Comparison of ENCODE assay signal across 8 cellular contexts in the genomic region with DNA sequence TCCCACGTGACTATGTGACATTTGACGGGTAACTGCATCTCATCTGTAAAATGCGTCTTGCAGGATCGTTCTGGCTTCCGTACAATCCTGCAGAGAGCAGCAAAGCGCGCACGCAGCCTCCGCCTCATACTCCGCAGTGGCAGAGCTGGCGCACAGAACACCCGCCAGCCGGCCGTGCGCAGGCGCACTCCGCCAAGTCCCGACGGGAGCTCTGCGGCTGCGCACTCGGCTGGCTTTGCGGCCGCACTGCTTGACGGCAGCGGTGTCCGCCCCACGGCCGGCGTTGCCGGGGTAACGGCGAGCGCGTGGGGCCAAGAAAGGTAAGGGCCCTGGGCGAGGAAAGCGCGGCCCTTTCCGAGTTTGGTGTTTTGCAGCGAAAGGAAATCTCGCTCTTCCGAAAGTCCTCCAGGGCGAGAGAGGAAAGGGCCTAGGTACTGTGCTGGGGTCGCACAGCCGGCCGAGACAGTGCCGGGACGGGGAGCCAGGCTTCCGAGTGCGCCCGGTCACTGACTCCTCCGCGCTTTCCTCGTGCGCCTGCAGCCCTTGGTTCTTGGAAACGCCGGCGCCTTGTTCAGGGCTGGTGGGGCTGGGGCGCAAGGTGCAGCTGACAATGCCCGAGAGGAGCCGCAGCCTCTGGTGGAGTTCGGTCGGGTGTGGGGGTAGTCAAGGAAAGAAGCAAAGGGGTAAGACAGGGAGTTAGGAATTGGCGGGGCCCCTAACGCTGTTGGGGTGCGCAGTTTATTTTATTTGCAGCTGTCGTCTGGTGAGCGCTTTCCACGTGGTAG. TPM values are rescaled to one million over a fixed set of nuclear protein-coding genes. Genes with fewer than 3 reads are reported as not detected.
DNase-seq lines count a peak whose midpoint lies in the region; ATAC-seq, FAIRE-seq and TF ChIP-seq lines count a peak whose summit lies in the region.

TSEN2 (plus strand) TSS at position 283 of the 785 bp plus-strand sequence. CDS start 5,321 bp downstream, outside the sequence.

- H3K79me1 ChIP-seq in H1 (ENCODE audit: low read depth, low read length) (peaks cover 12% of the 10 kb centered on the region; the same call in 1 of the 2 replicates), mesendoderm (ENCODE audit: low read length) (peaks cover 8% of the 10 kb centered on the region)

- H3K9ac ChIP-seq in H1 (replicated peaks in 1 of 4; ENCODE audit: extremely low read depth in 1 of 4, low read depth in 3 of 4, low read length in 3 of 4) (peak within 1 kb of the TSS; percentile 76 to 90 (median 85)), mesendoderm (ENCODE audit: low read length) (peak within 1 kb of the TSS; percentile 90)

- no peak for TF ChIP-seq EP300 in H1 (IDR thresholded peaks at IDR 0.05; ENCODE audit: borderline replicate concordance in 1 of 2, low read depth in 2 of 2, low read length in 2 of 2)

- ATAC-seq in GM21390 (IDR thresholded peaks at IDR 0.05; ENCODE audit: unreplicated experiment) = peak; percentile 91

- WGBS in H1 (ENCODE audit: extremely low coverage in 1 of 2, insufficient coverage in 1 of 2, insufficient read length in 1 of 2, insufficient replicate concordance in 2 of 2, low coverage in 1 of 2, low lambda C conversion rate in 2 of 2, missing lambda C conversion rate in 1 of 2), 2 experiments = 2% methylated on average over 68 of the region's 69 CpGs; no CpG with 5 or more reads in 1 of the 2 experiments
- WGBS in mesendoderm (ENCODE audit: extremely low coverage, insufficient coverage, low lambda C conversion rate) = no CpG with 5 or more reads among the region's 69 CpGs

- peak in 1 of 3 experiments; percentile 14; a peak in 1 of 4 replicates for TF ChIP-seq CTCF in H1 (IDR thresholded peaks at IDR 0.05; ENCODE audit: control extremely low read depth in 1 of 3, insufficient read depth in 1 of 3, low read depth in 1 of 3, low read length in 3 of 3)

- peaks cover 2 to 8% (median 5%) of the 10 kb centered on the region in 4 experiments for H3K4me1 ChIP-seq in H1 (replicated peaks in 1 of 4; ENCODE audit: control insufficient read depth in 3 of 4, insufficient read depth in 4 of 4, low read length in 3 of 4)
- no peaks in the 10 kb centered on the region for H3K4me1 ChIP-seq in mesendoderm (ENCODE audit: control insufficient read depth, low read depth, low read length)

- H3K9me3 ChIP-seq in H1 (ENCODE audit: insufficient read depth in 2 of 2, low read depth in 1 of 2, low read length in 1 of 2) = no peaks in the 10 kb centered on the region

- peak; percentile 87 to 88; a peak in 2 of 3 replicates for TF ChIP-seq POLR2A in H1 (IDR thresholded peaks at IDR 0.05; ENCODE audit: control extremely low read depth in 1 of 2, low read depth in 2 of 2, low read length in 2 of 2)

- no peak within 1 kb of the TSS for H2AK5ac ChIP-seq in H1 (ENCODE audit: low read depth, low read length)
- H2AK5ac ChIP-seq in mesendoderm (ENCODE audit: low read length) = no peak within 1 kb of the TSS

- no peak for FAIRE-seq in H1 (lab: Jason Lieb, UNC)

- peaks cover 0 to 1% of the 10 kb centered on the region in 2 experiments for H4K20me1 ChIP-seq in H1 (replicated peaks in 1 of 2; ENCODE audit: control insufficient read depth in 1 of 2, insufficient read depth in 2 of 2, low read length in 2 of 2)

- no peak within 1 kb of the TSS for H3K14ac ChIP-seq in H1 (ENCODE audit: insufficient read length)

- H4K5ac ChIP-seq in H1 (ENCODE audit: insufficient read length, low read depth, low read length) (peak within 1 kb of the TSS; percentile 76), mesendoderm (ENCODE audit: low read length) (peak within 1 kb of the TSS; percentile 62)

- peak within 1 kb of the TSS; percentile 14 for H4K91ac ChIP-seq in H1 (replicated peaks; ENCODE audit: insufficient read length, low read length)

- H3K4ac ChIP-seq in H1 (replicated peaks; ENCODE audit: insufficient read length, low read depth, low read length) (peak within 1 kb of the TSS; percentile 16), mesendoderm (ENCODE audit: low read depth, low read length) (peak within 1 kb of the TSS; percentile 64)

- H3K27me3 ChIP-seq in H1 (replicated peaks in 1 of 4; ENCODE audit: control insufficient read depth in 3 of 4, extremely low read depth in 1 of 4, insufficient read depth in 3 of 4, low read length in 3 of 4) (no peaks in the 10 kb centered on the region), mesendoderm (ENCODE audit: insufficient read depth, low read length, poor library complexity) (no peaks in the 10 kb centered on the region)

- CTCF ChIA-PET in H1 (lab: Charles Lee; ENCODE audit: partially characterized antibody) = interaction anchor here (0.6 to 4.2 kb wide), 7 partner anchors 11 to 349 kb away, joined by 3 to 23 read pairs (median 7); no protein-coding TSS in a partner anchor

- H2BK5ac ChIP-seq in H1 (ENCODE audit: low read depth, low read length) (peak within 1 kb of the TSS; percentile 41; the same call in 1 of the 2 replicates), mesendoderm (ENCODE audit: low read length) (no peak within 1 kb of the TSS)

- POLR2A ChIA-PET in H1 (lab: Charles Lee; ENCODE audit: partially characterized antibody) = interaction anchor here (0.6 to 2.2 kb wide), 15 partner anchors 10 to 326 kb away, joined by 3 to 18 read pairs (median 4); partner anchors contain the start of gene RAF1

- no peak within 1 kb of the TSS for H3K23ac ChIP-seq in H1 (ENCODE audit: insufficient read length)
- H3K23ac ChIP-seq in mesendoderm (ENCODE audit: low read length) = no peak within 1 kb of the TSS

- peak within 1 kb of the TSS; percentile 93 for H4K8ac ChIP-seq in H1 (ENCODE audit: extremely low read depth, insufficient read depth, low read length)
- no peak within 1 kb of the TSS for H4K8ac ChIP-seq in mesendoderm (ENCODE audit: low read depth, low read length)

- H3K56ac ChIP-seq in H1 (replicated peaks; ENCODE audit: insufficient read length, low read depth, low read length) (peak within 1 kb of the TSS; percentile 27), mesendoderm (ENCODE audit: low read length) (peak within 1 kb of the TSS; percentile 97)

- H3K4me3 ChIP-seq in H1 (ENCODE audit: extremely low read depth in 1 of 4, insufficient read depth in 2 of 4, low read depth in 3 of 4, low read length in 4 of 4) = peak within 1 kb of the TSS; percentile 68 to 86 (median 83)
- peak within 1 kb of the TSS; percentile 78 for H3K4me3 ChIP-seq in mesendoderm (ENCODE audit: low read length)

- H2AFZ ChIP-seq in H1 (ENCODE audit: low read length) = peak within 1 kb of the TSS; percentile 93

- H3K23me2 ChIP-seq in H1 (ENCODE audit: low read depth, low read length) = peaks cover 8% of the 10 kb centered on the region; the same call in 1 of the 2 replicates

- H2BK20ac ChIP-seq in H1 (ENCODE audit: low read length) = no peak within 1 kb of the TSS

- H2BK12ac ChIP-seq in H1 (ENCODE audit: low read depth, low read length) = no peak within 1 kb of the TSS; the same call in 1 of the 2 replicates

- H3K79me2 ChIP-seq in H1 (ENCODE audit: control insufficient read depth in 1 of 2, insufficient read depth in 2 of 2, low read length in 2 of 2) (peaks cover 0 to 37% of the 10 kb centered on the region in 2 experiments; a peak in 2 of 4 replicates), mesendoderm (ENCODE audit: control insufficient read depth, insufficient read depth, low read length) (peaks cover 12% of the 10 kb centered on the region)

- 0 out of 4 replicates have a peak, but pooled peaks of 1 of the 2 experiments have one; percentile 6 for TF ChIP-seq RAD21 in H1 (IDR thresholded peaks at IDR 0.05 in 1 of 2, conservative IDR thresholded peaks at IDR 0.05 in 1 of 2; ENCODE audit: low read depth in 2 of 2, low read length in 2 of 2)

- H3K18ac ChIP-seq in H1 (ENCODE audit: extremely low read depth, low read length) (peak within 1 kb of the TSS; percentile 86; the same call in 1 of the 2 replicates), mesendoderm (ENCODE audit: low read length) (no peak within 1 kb of the TSS)

- H3K36me3 ChIP-seq in H1 (ENCODE audit: control insufficient read depth in 2 of 4, insufficient read depth in 4 of 4, low read length in 3 of 4) (peaks cover 0 to 6% (median 0%) of the 10 kb centered on the region in 4 experiments; a peak in 1 of 8 replicates), mesendoderm (ENCODE audit: control insufficient read depth, insufficient read depth, low read length) (no peaks in the 10 kb centered on the region)

- H2BK15ac ChIP-seq in H1 (ENCODE audit: low read length) = no peak within 1 kb of the TSS
- H2BK15ac ChIP-seq in mesendoderm (replicated peaks; ENCODE audit: low read depth) = no peak within 1 kb of the TSS

- H2BK120ac ChIP-seq in H1 (replicated peaks; ENCODE audit: low read depth, low read length) (no peak within 1 kb of the TSS), mesendoderm (ENCODE audit: low read depth, low read length) (no peak within 1 kb of the TSS)

- H3K27ac ChIP-seq in H1 (ENCODE audit: low read depth, low read length) = peak within 1 kb of the TSS; percentile 75
- H3K27ac ChIP-seq in mesendoderm (ENCODE audit: low read depth, low read length) = peak within 1 kb of the TSS; percentile 14

- H3K4me2 ChIP-seq in H1 (ENCODE audit: insufficient read depth in 1 of 2, low read depth in 2 of 2, low read length in 2 of 2) = peak within 1 kb of the TSS; percentile 83 to 87
- peak within 1 kb of the TSS; percentile 96 for H3K4me2 ChIP-seq in mesendoderm (ENCODE audit: low read length)

- DNase-seq in D341Med (ENCODE audit: low spot score) = peak; percentile 99
- DNase-seq in HUDEP-2 (lab: John Stamatoyannopoulos, UW; ENCODE audit: unreplicated experiment in 76 of 76) = peak in 75 of 76 experiments; percentile 39 to 95 (median 87)
- peak; percentile 91 for DNase-seq in NOMO-1 treated with dmso at 0.1 percent for 144 hours (lab: John Stamatoyannopoulos, UW; ENCODE audit: unreplicated experiment)
- peak; percentile 88 to 95 (median 90) for DNase-seq in activated CD8-positive, alpha-beta memory T cell treated with anti-CD3 and anti-CD28 coated beads for 48 hours (ENCODE audit: low read depth in 2 of 3, low spot score in 2 of 3)
- peak; percentile 89 to 98 for DNase-seq in H1 (ENCODE audit: low read depth in 1 of 2, low spot score in 2 of 2)
- DNase-seq in mesendoderm = peak; percentile 95
- DNase-seq in stimulated activated CD8-positive, alpha-beta memory T cell treated with anti-CD3 and anti-CD28 coated beads, Interleukin-12 subunit alpha, Interleukin-12 subunit beta, amount 100 ng/mL, for 4 hours (ENCODE audit: low read depth) = peak; percentile 96

TF ChIP-seq in H1, 55 proteins besides CTCF, POLR2A, EP300 and RAD21 (continues in another document):
- no peak for TF ChIP-seq FOSL1 (IDR thresholded peaks at IDR 0.05; ENCODE audit: insufficient read depth, low read depth, low read length)

RNA-seq across cellular contexts. Expression of gene TSEN2, which starts in this region (rescaled TPM):
- 22.4 and 22.6 TPM in 2 replicates for total RNA-seq in H1 (2021; fragmentation: NEBNext Ultra II Directional; extraction: Animal tissue kit (Norgen Biotek cat#: 25700))
- 15.1 and 16.1 TPM in 2 replicates for polyA plus RNA-seq in H1 (2011; rRNA removed)
- polyA plus RNA-seq in H1 (2011; cell fraction: cytosol; rRNA removed) = 19.9 TPM
- 25.3 TPM for polyA plus RNA-seq in H1 (2011; cell fraction: nucleus; rRNA removed)
- 18.6 to 29.2 TPM (median 20.1 TPM) in 4 replicates for polyA plus RNA-seq in H1 (2012, experiment 1 of 2)
- polyA plus RNA-seq in H1 (2012, experiment 2 of 2) = 3.7 TPM
- 12.7 TPM for polyA plus RNA-seq in H1 (2013, experiment 1 of 2)
- polyA plus RNA-seq in H1 (2013, experiment 2 of 2) = 13.0 TPM
- polyA minus RNA-seq in H1 (2011; rRNA and poly(A)+ RNA removed) = 24.3 and 25.5 TPM in 2 replicates
- 17.8 TPM for polyA minus RNA-seq in H1 (2011; cell fraction: cytosol; rRNA and poly(A)+ RNA removed)
- 34.5 TPM for polyA minus RNA-seq in H1 (2011; cell fraction: nucleus; rRNA and poly(A)+ RNA removed)
- polyA plus RNA-seq in mesendoderm (2013, experiment 1 of 2) = 15.6 TPM
- polyA plus RNA-seq in mesendoderm (2013, experiment 2 of 2) = 15.5 TPM

Comparison
In these comparisons a context has a peak if more than half of its experiments do, and no peak if none do; other contexts are left out.
1. Peak in every context shown above with its lines: DNase-seq, ATAC-seq, H3K4me3 ChIP-seq and H3K27ac ChIP-seq.